Comparison of ENCODE assay signal across 2 cellular contexts in the genomic region with DNA sequence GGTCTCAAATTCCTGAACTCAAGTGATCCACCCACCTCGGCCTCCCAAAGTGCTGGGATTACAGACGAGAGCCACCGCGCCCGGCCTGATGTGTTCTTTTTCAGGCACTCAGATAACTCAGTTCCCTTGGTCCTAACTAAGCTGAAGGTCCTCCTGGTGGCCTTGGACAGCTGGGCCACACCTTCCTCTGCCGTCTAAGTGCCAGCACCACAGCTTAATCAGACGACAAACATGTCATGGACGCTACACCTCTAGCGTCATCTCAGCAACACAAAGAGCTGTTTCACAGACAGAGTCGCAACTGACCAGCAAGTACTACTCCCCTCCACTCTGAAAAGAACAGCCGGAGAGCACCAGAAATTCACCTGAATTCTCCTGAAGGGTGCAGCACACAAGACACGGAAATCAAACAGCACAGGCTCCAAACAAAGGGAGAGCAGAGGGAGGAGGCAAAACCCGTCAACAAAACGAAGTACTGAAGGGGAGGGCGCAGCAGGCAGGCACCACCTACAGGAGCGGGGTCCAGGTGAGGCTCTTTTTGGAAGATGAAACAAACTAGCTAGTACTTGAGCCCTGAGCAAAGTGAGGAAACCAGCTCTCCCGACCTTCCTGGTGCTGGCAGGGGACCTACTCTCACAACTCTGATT.
TF ChIP-seq lines count a peak whose summit lies in the region.

No MANE protein-coding gene starts in this region.

TF ChIP-seq in K562, 482 proteins besides CTCF, POLR2A, EP300 and RAD21:
- TF ChIP-seq IRF2 (CRISPR knock-in tag; IDR thresholded peaks at IDR 0.05) (no peak), TFAP4 (CRISPR knock-in tag; IDR thresholded peaks at IDR 0.05; ENCODE audit: borderline replicate concordance) (0 out of 2 replicates have a peak, but pooled peaks have one; percentile 14), HCFC1 (IDR thresholded peaks at IDR 0.05; ENCODE audit: low read depth, low read length) (no peak), ZNF277 (CRISPR knock-in tag; IDR thresholded peaks at IDR 0.05; ENCODE audit: borderline replicate concordance) (no peak), NUFIP1 (IDR thresholded peaks at IDR 0.05; ENCODE audit: partially characterized antibody) (no peak), MLLT1 (IDR thresholded peaks at IDR 0.05) (no peak), POLR2AphosphoS2 (IDR thresholded peaks at IDR 0.05; ENCODE audit: low read length) (no peak), ZSCAN29 (IDR thresholded peaks at IDR 0.05) (no peak)

TF ChIP-seq in HepG2, 621 proteins besides CTCF, POLR2A, EP300 and RAD21 (continues in another document):
- TF ChIP-seq KLF16 (CRISPR knock-in tag; IDR thresholded peaks at IDR 0.05) (0 out of 4 replicates have a peak, but pooled peaks of 1 of the 2 experiments have one; percentile 11), MYNN (CRISPR knock-in tag; IDR thresholded peaks at IDR 0.05; ENCODE audit: low read depth) (0 out of 2 replicates have a peak, but pooled peaks have one; percentile 6), ZBTB38 (CRISPR knock-in tag; IDR thresholded peaks at IDR 0.05) (peak; percentile 14; the same call in 1 of the 2 replicates), ZNF878 (CRISPR knock-in tag; IDR thresholded peaks at IDR 0.05) (0 out of 2 replicates have a peak, but pooled peaks have one; percentile 34), ZNF629 (CRISPR knock-in tag; conservative IDR thresholded peaks at IDR 0.05) (0 out of 2 replicates have a peak, but pooled peaks have one; percentile 10), CREB1 (IDR thresholded peaks at IDR 0.05) (0 out of 2 replicates have a peak, but pooled peaks have one; percentile 14), CREB1 (CRISPR knock-in tag; IDR thresholded peaks at IDR 0.05) (no peak), ZSCAN22 (CRISPR knock-in tag; IDR thresholded peaks at IDR 0.05) (peak; percentile 74), ZBTB43 (CRISPR knock-in tag; conservative IDR thresholded peaks at IDR 0.05) (peak; percentile 66; the same call in 1 of the 2 replicates), CEBPG (CRISPR knock-in tag; IDR thresholded peaks at IDR 0.05) (0 out of 2 replicates have a peak, but pooled peaks have one; percentile 5), FOXP4 (CRISPR knock-in tag; IDR thresholded peaks at IDR 0.05) (peak; percentile 40; the same call in 1 of the 2 replicates), KLF15 (CRISPR knock-in tag; IDR thresholded peaks at IDR 0.05; ENCODE audit: borderline replicate concordance) (no peak), KLF11 (CRISPR knock-in tag; IDR thresholded peaks at IDR 0.05) (no peak)
- TF ChIP-seq, protein P1, sequence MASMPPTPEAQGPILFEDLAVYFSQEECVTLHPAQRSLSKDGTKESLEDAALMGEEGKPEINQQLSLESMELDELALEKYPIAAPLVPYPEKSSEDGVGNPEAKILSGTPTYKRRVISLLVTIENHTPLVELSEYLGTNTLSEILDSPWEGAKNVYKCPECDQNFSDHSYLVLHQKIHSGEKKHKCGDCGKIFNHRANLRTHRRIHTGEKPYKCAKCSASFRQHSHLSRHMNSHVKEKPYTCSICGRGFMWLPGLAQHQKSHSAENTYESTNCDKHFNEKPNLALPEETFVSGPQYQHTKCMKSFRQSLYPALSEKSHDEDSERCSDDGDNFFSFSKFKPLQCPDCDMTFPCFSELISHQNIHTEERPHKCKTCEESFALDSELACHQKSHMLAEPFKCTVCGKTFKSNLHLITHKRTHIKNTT (CRISPR knock-in tag; IDR thresholded peaks at IDR 0.05): 0 out of 2 replicates have a peak, but pooled peaks have one; percentile 22
- TF ChIP-seq, protein P2, sequence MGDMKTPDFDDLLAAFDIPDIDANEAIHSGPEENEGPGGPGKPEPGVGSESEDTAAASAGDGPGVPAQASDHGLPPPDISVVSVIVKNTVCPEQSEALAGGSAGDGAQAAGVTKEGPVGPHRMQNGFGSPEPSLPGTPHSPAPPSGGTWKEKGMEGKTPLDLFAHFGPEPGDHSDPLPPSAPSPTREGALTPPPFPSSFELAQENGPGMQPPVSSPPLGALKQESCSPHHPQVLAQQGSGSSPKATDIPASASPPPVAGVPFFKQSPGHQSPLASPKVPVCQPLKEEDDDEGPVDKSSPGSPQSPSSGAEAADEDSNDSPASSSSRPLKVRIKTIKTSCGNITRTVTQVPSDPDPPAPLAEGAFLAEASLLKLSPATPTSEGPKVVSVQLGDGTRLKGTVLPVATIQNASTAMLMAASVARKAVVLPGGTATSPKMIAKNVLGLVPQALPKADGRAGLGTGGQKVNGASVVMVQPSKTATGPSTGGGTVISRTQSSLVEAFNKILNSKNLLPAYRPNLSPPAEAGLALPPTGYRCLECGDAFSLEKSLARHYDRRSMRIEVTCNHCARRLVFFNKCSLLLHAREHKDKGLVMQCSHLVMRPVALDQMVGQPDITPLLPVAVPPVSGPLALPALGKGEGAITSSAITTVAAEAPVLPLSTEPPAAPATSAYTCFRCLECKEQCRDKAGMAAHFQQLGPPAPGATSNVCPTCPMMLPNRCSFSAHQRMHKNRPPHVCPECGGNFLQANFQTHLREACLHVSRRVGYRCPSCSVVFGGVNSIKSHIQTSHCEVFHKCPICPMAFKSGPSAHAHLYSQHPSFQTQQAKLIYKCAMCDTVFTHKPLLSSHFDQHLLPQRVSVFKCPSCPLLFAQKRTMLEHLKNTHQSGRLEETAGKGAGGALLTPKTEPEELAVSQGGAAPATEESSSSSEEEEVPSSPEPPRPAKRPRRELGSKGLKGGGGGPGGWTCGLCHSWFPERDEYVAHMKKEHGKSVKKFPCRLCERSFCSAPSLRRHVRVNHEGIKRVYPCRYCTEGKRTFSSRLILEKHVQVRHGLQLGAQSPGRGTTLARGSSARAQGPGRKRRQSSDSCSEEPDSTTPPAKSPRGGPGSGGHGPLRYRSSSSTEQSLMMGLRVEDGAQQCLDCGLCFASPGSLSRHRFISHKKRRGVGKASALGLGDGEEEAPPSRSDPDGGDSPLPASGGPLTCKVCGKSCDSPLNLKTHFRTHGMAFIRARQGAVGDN (CRISPR knock-in tag; IDR thresholded peaks at IDR 0.05): peak; percentile 54
- TF ChIP-seq, protein P3, sequence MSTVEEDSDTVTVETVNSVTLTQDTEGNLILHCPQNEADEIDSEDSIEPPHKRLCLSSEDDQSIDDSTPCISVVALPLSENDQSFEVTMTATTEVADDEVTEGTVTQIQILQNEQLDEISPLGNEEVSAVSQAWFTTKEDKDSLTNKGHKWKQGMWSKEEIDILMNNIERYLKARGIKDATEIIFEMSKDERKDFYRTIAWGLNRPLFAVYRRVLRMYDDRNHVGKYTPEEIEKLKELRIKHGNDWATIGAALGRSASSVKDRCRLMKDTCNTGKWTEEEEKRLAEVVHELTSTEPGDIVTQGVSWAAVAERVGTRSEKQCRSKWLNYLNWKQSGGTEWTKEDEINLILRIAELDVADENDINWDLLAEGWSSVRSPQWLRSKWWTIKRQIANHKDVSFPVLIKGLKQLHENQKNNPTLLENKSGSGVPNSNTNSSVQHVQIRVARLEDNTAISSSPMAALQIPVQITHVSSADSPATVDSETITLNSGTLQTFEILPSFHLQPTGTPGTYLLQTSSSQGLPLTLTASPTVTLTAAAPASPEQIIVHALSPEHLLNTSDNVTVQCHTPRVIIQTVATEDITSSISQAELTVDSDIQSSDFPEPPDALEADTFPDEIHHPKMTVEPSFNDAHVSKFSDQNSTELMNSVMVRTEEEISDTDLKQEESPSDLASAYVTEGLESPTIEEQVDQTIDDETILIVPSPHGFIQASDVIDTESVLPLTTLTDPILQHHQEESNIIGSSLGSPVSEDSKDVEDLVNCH (CRISPR knock-in tag; IDR thresholded peaks at IDR 0.05): 0 out of 2 replicates have a peak, but pooled peaks have one; percentile 60
- TF ChIP-seq, protein P4, sequence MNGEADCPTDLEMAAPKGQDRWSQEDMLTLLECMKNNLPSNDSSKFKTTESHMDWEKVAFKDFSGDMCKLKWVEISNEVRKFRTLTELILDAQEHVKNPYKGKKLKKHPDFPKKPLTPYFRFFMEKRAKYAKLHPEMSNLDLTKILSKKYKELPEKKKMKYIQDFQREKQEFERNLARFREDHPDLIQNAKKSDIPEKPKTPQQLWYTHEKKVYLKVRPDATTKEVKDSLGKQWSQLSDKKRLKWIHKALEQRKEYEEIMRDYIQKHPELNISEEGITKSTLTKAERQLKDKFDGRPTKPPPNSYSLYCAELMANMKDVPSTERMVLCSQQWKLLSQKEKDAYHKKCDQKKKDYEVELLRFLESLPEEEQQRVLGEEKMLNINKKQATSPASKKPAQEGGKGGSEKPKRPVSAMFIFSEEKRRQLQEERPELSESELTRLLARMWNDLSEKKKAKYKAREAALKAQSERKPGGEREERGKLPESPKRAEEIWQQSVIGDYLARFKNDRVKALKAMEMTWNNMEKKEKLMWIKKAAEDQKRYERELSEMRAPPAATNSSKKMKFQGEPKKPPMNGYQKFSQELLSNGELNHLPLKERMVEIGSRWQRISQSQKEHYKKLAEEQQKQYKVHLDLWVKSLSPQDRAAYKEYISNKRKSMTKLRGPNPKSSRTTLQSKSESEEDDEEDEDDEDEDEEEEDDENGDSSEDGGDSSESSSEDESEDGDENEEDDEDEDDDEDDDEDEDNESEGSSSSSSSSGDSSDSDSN (CRISPR knock-in tag; IDR thresholded peaks at IDR 0.05): peak; percentile 29; the same call in 1 of the 2 replicates
- TF ChIP-seq, protein P5, sequence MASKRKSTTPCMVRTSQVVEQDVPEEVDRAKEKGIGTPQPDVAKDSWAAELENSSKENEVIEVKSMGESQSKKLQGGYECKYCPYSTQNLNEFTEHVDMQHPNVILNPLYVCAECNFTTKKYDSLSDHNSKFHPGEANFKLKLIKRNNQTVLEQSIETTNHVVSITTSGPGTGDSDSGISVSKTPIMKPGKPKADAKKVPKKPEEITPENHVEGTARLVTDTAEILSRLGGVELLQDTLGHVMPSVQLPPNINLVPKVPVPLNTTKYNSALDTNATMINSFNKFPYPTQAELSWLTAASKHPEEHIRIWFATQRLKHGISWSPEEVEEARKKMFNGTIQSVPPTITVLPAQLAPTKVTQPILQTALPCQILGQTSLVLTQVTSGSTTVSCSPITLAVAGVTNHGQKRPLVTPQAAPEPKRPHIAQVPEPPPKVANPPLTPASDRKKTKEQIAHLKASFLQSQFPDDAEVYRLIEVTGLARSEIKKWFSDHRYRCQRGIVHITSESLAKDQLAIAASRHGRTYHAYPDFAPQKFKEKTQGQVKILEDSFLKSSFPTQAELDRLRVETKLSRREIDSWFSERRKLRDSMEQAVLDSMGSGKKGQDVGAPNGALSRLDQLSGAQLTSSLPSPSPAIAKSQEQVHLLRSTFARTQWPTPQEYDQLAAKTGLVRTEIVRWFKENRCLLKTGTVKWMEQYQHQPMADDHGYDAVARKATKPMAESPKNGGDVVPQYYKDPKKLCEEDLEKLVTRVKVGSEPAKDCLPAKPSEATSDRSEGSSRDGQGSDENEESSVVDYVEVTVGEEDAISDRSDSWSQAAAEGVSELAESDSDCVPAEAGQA (IDR thresholded peaks at IDR 0.05; ENCODE audit: low read depth): peak; percentile 20; the same call in 1 of the 2 replicates
- TF ChIP-seq, protein P5 (CRISPR knock-in tag; IDR thresholded peaks at IDR 0.05; ENCODE audit: borderline replicate concordance): no peak
